Comparison of ENCODE assay signal across 17 cellular contexts in the genomic region with DNA sequence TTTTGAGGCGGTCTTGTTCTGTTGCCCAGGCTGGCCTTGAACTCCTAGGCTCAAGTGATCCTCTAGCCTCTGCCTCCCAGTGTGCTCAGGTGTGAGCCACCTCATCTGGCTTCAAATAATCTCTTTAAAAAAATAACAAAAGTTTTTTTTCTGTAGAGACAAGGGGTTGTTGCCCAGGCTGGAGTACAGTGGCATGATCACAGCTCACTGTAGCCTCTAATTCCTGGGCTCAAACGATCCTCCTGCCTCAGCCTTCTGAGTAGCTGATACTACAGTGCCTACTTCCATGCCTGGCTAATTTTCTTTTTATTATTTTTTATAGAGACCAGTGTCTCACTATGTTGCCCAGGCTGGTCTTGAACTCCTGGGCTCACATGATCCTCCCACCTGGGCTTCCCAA. TPM values are rescaled to one million over a fixed set of nuclear protein-coding genes. Genes with fewer than 3 reads are reported as not detected.
DNase-seq lines count a peak whose midpoint lies in the region; ATAC-seq and TF ChIP-seq lines count a peak whose summit lies in the region.
"Had no signal": no experiment of that assay in that cellular context is flagged by ENCODE, and none has a peak within 500 bp of the region (broad histone marks: within the 10 kb centered on the region; RNA-seq: fewer than 3 reads in every experiment).

No MANE protein-coding gene starts in this region.

- H3K4me3 ChIP-seq in BLaER1: 0 out of 2 replicates have a peak overlapping the region, but pooled peaks have one; percentile 37
- H3K4me3 ChIP-seq in SJSA1: no peak overlapping the region
- H3K4me3 ChIP-seq in mesenchymal stem cell (ENCODE audit: insufficient read depth in 1 of 2, low read depth in 1 of 2, low read length in 2 of 2): no peak overlapping the region
- no peak overlapping the region for H3K4me3 ChIP-seq in stomach
- H3K4me3 ChIP-seq: upper lobe of right lung had no signal

- H3K36me3 ChIP-seq in BLaER1 (peaks cover 36% of the 10 kb centered on the region), SJSA1 (peaks cover 7% of the 10 kb centered on the region; the same call in 1 of the 2 replicates), mesenchymal stem cell (ENCODE audit: control insufficient read depth in 1 of 2, insufficient read depth in 2 of 2, low read depth in 1 of 2, low read length in 2 of 2) (peaks cover 0 to 26% of the 10 kb centered on the region in 2 experiments), stomach (no peaks in the 10 kb centered on the region)
- H3K36me3 ChIP-seq: upper lobe of right lung had no signal

- peaks cover 13% of the 10 kb centered on the region for H3K36me3 Mint-ChIP-seq in effector memory CD8-positive, alpha-beta T cell (ENCODE audit: insufficient read depth)

- no peak overlapping the region for H2BK12ac ChIP-seq in mesenchymal stem cell (ENCODE audit: low read length in 2 of 2)

- no peak overlapping the region for H4K8ac ChIP-seq in mesenchymal stem cell (ENCODE audit: low read length)

- H2BK15ac ChIP-seq in mesenchymal stem cell (ENCODE audit: low read depth, poor library complexity, severe bottlenecking): no peak overlapping the region

- H3K4me1 ChIP-seq in BLaER1 (peaks cover 81% of the 10 kb centered on the region), SJSA1 (replicated peaks) (peaks cover 13% of the 10 kb centered on the region), mesenchymal stem cell (ENCODE audit: control insufficient read depth, insufficient read depth, low read depth, low read length) (peaks cover 19% of the 10 kb centered on the region), stomach (peaks cover 17 to 82% (median 44%) of the 10 kb centered on the region in 4 donors)

- H3K4me1 Mint-ChIP-seq in effector memory CD8-positive, alpha-beta T cell (ENCODE audit: low read depth in 2 of 2): peaks cover 47 to 56% of the 10 kb centered on the region in 2 donors

- no peak overlapping the region for H3K23ac ChIP-seq in mesenchymal stem cell (ENCODE audit: low read length in 2 of 2)

- peak overlapping the region; percentile 30; the same call in 1 of the 2 replicates for H3K9ac ChIP-seq in BLaER1
- H3K9ac ChIP-seq in mesenchymal stem cell (ENCODE audit: low read length): peak overlapping the region; percentile 80
- H3K9ac ChIP-seq: parathyroid adenoma had no signal

- H3K4me2 ChIP-seq in BLaER1 (peak overlapping the region; percentile 93), mesenchymal stem cell (ENCODE audit: low read length, poor library complexity, severe bottlenecking) (no peak overlapping the region)

- no peak overlapping the region for H2AFZ ChIP-seq in mesenchymal stem cell (ENCODE audit: low read depth, low read length)
- H2AFZ ChIP-seq: parathyroid adenoma had no signal

- peaks cover 100% of the 10 kb centered on the region for H4K20me1 ChIP-seq in BLaER1

- WGBS in mesenchymal stem cell: 86% methylated on average over 1 of the region's 2 CpGs
- WGBS in stomach, 5 donors: 90 to 96% (median 92%) methylated on average over 2 of the region's 2 CpGs

- H3K9me3 Mint-ChIP-seq in effector memory CD8-positive, alpha-beta T cell: no peaks in the 10 kb centered on the region
- H3K9me3 Mint-ChIP-seq: activated naive CD8-positive, alpha-beta T cell treated with anti-CD3 and anti-CD28 coated beads, Interleukin-2, amount 10 ng/mL, durations not matched to agents 7 days and 5 days; activated T-helper 17 cell treated with anti-CD3 and anti-CD28 coated beads, Interleukin-2, amount 50 U/mL, for 72 hours had no signal

- H3K27me3 ChIP-seq in BLaER1 (no peaks in the 10 kb centered on the region), SJSA1 (replicated peaks) (no peaks in the 10 kb centered on the region), mesenchymal stem cell (ENCODE audit: control insufficient read depth in 1 of 2, insufficient read depth in 1 of 2, low read length in 2 of 2) (no peaks in the 10 kb centered on the region), stomach (no peaks in the 10 kb centered on the region)
- H3K27me3 ChIP-seq: upper lobe of right lung had no signal

- no peak overlapping the region for H3K14ac ChIP-seq in mesenchymal stem cell (ENCODE audit: low read length in 2 of 2)

- no peak overlapping the region for H4K91ac ChIP-seq in mesenchymal stem cell (ENCODE audit: low read length)

- ATAC-seq in GM19395 (IDR thresholded peaks at IDR 0.05; ENCODE audit: unreplicated experiment): no peak
- no peak for ATAC-seq in effector memory CD8-positive, alpha-beta T cell (replicated peaks)
- ATAC-seq: activated T-helper 17 cell treated with anti-CD3 and anti-CD28 coated beads, Interleukin-2, amount 50 U/mL, for 72 hours; left ventricle myocardium superior had no signal

- no peak overlapping the region for H3K18ac ChIP-seq in mesenchymal stem cell (ENCODE audit: low read depth in 1 of 2, low read length in 2 of 2)

- no peak overlapping the region for H3K27ac Mint-ChIP-seq in effector memory CD8-positive, alpha-beta T cell
- H3K27ac Mint-ChIP-seq: activated naive CD8-positive, alpha-beta T cell treated with anti-CD3 and anti-CD28 coated beads, Interleukin-2, amount 10 ng/mL, durations not matched to agents 7 days and 5 days had no signal

- H3K27ac ChIP-seq in BLaER1 (peak overlapping the region; percentile 71), SJSA1 (0 out of 2 replicates have a peak overlapping the region, but pooled peaks have one; percentile 3), mesenchymal stem cell (ENCODE audit: low read length, poor library complexity, severe bottlenecking) (no peak overlapping the region), stomach (peak overlapping the region in 3 of 5 donors; percentile 73 to 81 (median 75))
- H3K27ac ChIP-seq: parathyroid adenoma had no signal

- intact Hi-C loops in stomach (cut with DNase I; ENCODE audit: low total_unique reads): no loop called here

- H3K79me1 ChIP-seq in mesenchymal stem cell (replicated peaks; ENCODE audit: low read length, poor library complexity, severe bottlenecking): peaks cover 6% of the 10 kb centered on the region

- TF ChIP-seq POLR2A in stomach (IDR thresholded peaks at IDR 0.05): no peak

- DNase-seq in SJSA1 (ENCODE audit: low read depth in 1 of 2, low spot score in 2 of 2): no peak
- no peak for DNase-seq in mesenchymal stem cell
- no peak for DNase-seq in stomach
- no peak for DNase-seq in GM20000 (ENCODE audit: low spot score)
- DNase-seq in effector memory CD8-positive, alpha-beta T cell: no peak
- DNase-seq: activated CD4-positive, CD25-positive, alpha-beta regulatory T cell; activated naive CD8-positive, alpha-beta T cell treated with anti-CD3 and anti-CD28 coated beads, Interleukin-2, amount 10 ng/mL, durations not matched to agents 7 days and 5 days; erythroblast; left ventricle myocardium superior; NCI-H1105; NCI-H524; stimulated activated CD4-positive, alpha-beta T cell treated with anti-CD3 and anti-CD28 coated beads, Interleukin-4, amount 100 ng/mL, for 4 hours; upper lobe of right lung had no signal

- H2BK120ac ChIP-seq in mesenchymal stem cell (ENCODE audit: low read depth, low read length): no peak overlapping the region

- TF ChIP-seq CTCF in stomach (IDR thresholded peaks at IDR 0.05) (no peak), GM20000 (IDR thresholded peaks at IDR 0.05; ENCODE audit: extremely low read depth, missing control alignments) (no peak)

- H3K9me3 ChIP-seq in BLaER1: no peaks in the 10 kb centered on the region
- no peaks in the 10 kb centered on the region for H3K9me3 ChIP-seq in SJSA1 (replicated peaks)
- H3K9me3 ChIP-seq in mesenchymal stem cell (ENCODE audit: control insufficient read depth, low read length): no peaks in the 10 kb centered on the region
- no peaks in the 10 kb centered on the region for H3K9me3 ChIP-seq in stomach
- H3K9me3 ChIP-seq: upper lobe of right lung had no signal

- TF ChIP-seq EP300 in stomach (IDR thresholded peaks at IDR 0.05): no peak

- H3K4me3 Mint-ChIP-seq in effector memory CD8-positive, alpha-beta T cell: no peak overlapping the region
- H3K4me3 Mint-ChIP-seq: activated naive CD8-positive, alpha-beta T cell treated with anti-CD3 and anti-CD28 coated beads, Interleukin-2, amount 10 ng/mL, durations not matched to agents 7 days and 5 days; activated T-helper 17 cell treated with anti-CD3 and anti-CD28 coated beads, Interleukin-2, amount 50 U/mL, for 72 hours had no signal

- no peak overlapping the region for H2BK5ac ChIP-seq in mesenchymal stem cell (ENCODE audit: low read depth, low read length, poor library complexity, severe bottlenecking)

- no peaks in the 10 kb centered on the region for H3K27me3 Mint-ChIP-seq in effector memory CD8-positive, alpha-beta T cell
- H3K27me3 Mint-ChIP-seq: activated naive CD8-positive, alpha-beta T cell treated with anti-CD3 and anti-CD28 coated beads, Interleukin-2, amount 10 ng/mL, durations not matched to agents 7 days and 5 days; activated T-helper 17 cell treated with anti-CD3 and anti-CD28 coated beads, Interleukin-2, amount 50 U/mL, for 72 hours had no signal

- no peak overlapping the region for H2AK5ac ChIP-seq in mesenchymal stem cell (ENCODE audit: low read length, severe bottlenecking)

- no peak overlapping the region for H3K4ac ChIP-seq in mesenchymal stem cell (ENCODE audit: low read depth in 1 of 2, low read length in 2 of 2)

RNA-seq across cellular contexts. Expression of a gene that starts 11.7 kb away (rescaled TPM):
- 10.2 and 17.4 TPM in 2 replicates for total RNA-seq in SJSA1 (2014; rRNA removed; shearing (Covaris generic))
- polyA plus RNA-seq in mesenchymal stem cell (2013, experiment 1 of 2): 12.9 TPM
- 12.3 TPM for polyA plus RNA-seq in mesenchymal stem cell (2013, experiment 2 of 2)
- total RNA-seq in stomach: 10 to 100 TPM; 19.3 to 88.1 (median 27.2) TPM
- 1 to 10 TPM; 2.9 to 5.4 (median 3.9) TPM for polyA plus RNA-seq in stomach
